Comparison of ENCODE assay signal across 25 cellular contexts in the genomic region with DNA sequence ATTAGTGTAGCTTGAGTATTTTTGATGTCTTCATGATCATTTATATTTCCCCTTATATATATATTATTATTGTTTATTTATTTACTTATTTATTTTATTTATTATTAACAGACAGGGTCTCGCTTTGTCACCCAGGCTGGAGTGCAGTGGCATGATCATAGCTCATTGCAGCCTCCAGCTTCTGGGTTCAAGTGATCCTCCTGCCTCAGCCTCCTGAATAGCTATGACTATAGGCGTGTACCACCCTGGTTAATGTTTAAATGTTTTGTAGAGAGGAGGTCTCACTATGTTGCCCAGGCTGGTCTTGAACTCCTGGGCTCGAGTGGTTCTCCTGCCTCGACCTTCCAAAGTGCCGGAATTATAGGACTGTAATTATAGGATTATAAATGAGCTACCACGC.
"Had no signal": no experiment of that assay in that cellular context is flagged by ENCODE, and none has a peak within 500 bp of the region (broad histone marks: within the 10 kb centered on the region; RNA-seq: fewer than 3 reads in every experiment).

No MANE protein-coding gene starts in this region.

- H3K9me3 ChIP-seq: adrenal gland, body of pancreas, breast epithelium, SJSA1, SK-N-SH had no signal

- H3K9me3 Mint-ChIP-seq: activated CD4-positive, alpha-beta T cell treated with anti-CD3 and anti-CD28 coated beads, Interleukin-2, amount 10 ng/mL, durations not matched to agents 7 days and 5 days; activated naive CD4-positive, alpha-beta T cell treated with anti-CD3 and anti-CD28 coated beads for 36 hours; activated naive CD4-positive, alpha-beta T cell treated with anti-CD3 and anti-CD28 coated beads, Interleukin-2, amount 50 U/mL, for 72 hours; activated T-cell treated with anti-CD3 and anti-CD28 coated beads, Interleukin-2, amount 50 U/mL, for 24 hours; activated T-helper 2 cell treated with anti-CD3 and anti-CD28 coated beads, Interferon-gamma antibody, Interleukin-2, Interleukin-4, amounts not matched to agents 10 μg/mL and 5 μg/mL and 100 μg/mL, durations not matched to agents 14 hours and 24 hours and 36 hours; T-helper 1 cell treated with Interleukin-12 subunit alpha and Interleukin-12 subunit beta and Interleukin-4 antibody, amounts not matched to agents 30 μg/mL and 1 μg/mL, for 36 hours; T-helper 2 cell treated with Interferon-gamma antibody and Interleukin-4, amounts not matched to agents 5 μg/mL and 100 μg/mL, for 36 hours had no signal

- H3K9me2 ChIP-seq: SK-N-SH had no signal

- H3K36me3 ChIP-seq: adrenal gland, breast epithelium, SJSA1 had no signal

- H3K36me3 Mint-ChIP-seq: activated naive CD4-positive, alpha-beta T cell treated with anti-CD3 and anti-CD28 coated beads, Interleukin-2, amount 50 U/mL, for 72 hours had no signal

- H3K27me3 ChIP-seq: adrenal gland, body of pancreas, breast epithelium, SJSA1 had no signal

- FAIRE-seq: astrocyte had no signal

- H3K4me3 Mint-ChIP-seq: activated CD4-positive, alpha-beta T cell treated with anti-CD3 and anti-CD28 coated beads for 36 hours; activated CD4-positive, alpha-beta T cell treated with anti-CD3 and anti-CD28 coated beads, Interleukin-2, amount 10 ng/mL, durations not matched to agents 7 days and 5 days; activated CD8-positive, alpha-beta T cell treated with anti-CD3 and anti-CD28 coated beads, Interleukin-2, amount 10 ng/mL, durations not matched to agents 7 days and 5 days; activated naive CD4-positive, alpha-beta T cell treated with anti-CD3 and anti-CD28 coated beads for 36 hours; activated T-cell treated with anti-CD3 and anti-CD28 coated beads, Interleukin-2, amount 50 U/mL, for 24 hours; T-helper 1 cell treated with Interleukin-12 subunit alpha and Interleukin-12 subunit beta and Interleukin-4 antibody, amounts not matched to agents 30 μg/mL and 1 μg/mL, for 36 hours; T-helper 2 cell treated with Interferon-gamma antibody and Interleukin-4, amounts not matched to agents 5 μg/mL and 100 μg/mL, for 36 hours had no signal

- H3K4me1 ChIP-seq: breast epithelium had no signal

- DNase-seq: activated CD4-positive, alpha-beta T cell treated with anti-CD3 and anti-CD28 coated beads, Interleukin-2, amount 50 U/mL, for 48 hours; activated CD8-positive, alpha-beta T cell treated with anti-CD3 and anti-CD28 coated beads, Interleukin-2, amount 10 ng/mL, durations not matched to agents 7 days and 5 days; activated gamma-delta T cell treated with Interleukin-2 at 50 U/mL for 16 hours; activated T-cell treated with anti-CD3 and anti-CD28 coated beads, Interleukin-2, amount 50 U/mL, for 24 hours; NCI-H1048; NCI-H1105 treated with DMSO at 0.1 percent for 48 hours; NCI-H1694; NCI-H1930; NCI-H2107; NCI-H2171; NCI-H510A; PC-9; SK-N-SH had no signal

- H3K27ac Mint-ChIP-seq: activated CD4-positive, alpha-beta T cell treated with anti-CD3 and anti-CD28 coated beads for 36 hours; activated CD4-positive, alpha-beta T cell treated with anti-CD3 and anti-CD28 coated beads, Interleukin-2, amount 10 ng/mL, durations not matched to agents 7 days and 5 days; activated CD8-positive, alpha-beta T cell treated with anti-CD3 and anti-CD28 coated beads, Interleukin-2, amount 10 ng/mL, durations not matched to agents 7 days and 5 days; activated naive CD4-positive, alpha-beta T cell treated with anti-CD3 and anti-CD28 coated beads for 36 hours; activated naive CD4-positive, alpha-beta T cell treated with anti-CD3 and anti-CD28 coated beads, Interleukin-2, amount 50 U/mL, for 72 hours; activated T-cell treated with anti-CD3 and anti-CD28 coated beads, Interleukin-2, amount 50 U/mL, for 24 hours; activated T-helper 2 cell treated with anti-CD3 and anti-CD28 coated beads, Interferon-gamma antibody, Interleukin-2, Interleukin-4, amounts not matched to agents 10 μg/mL and 5 μg/mL and 100 μg/mL, durations not matched to agents 14 hours and 24 hours and 36 hours; T-helper 1 cell treated with Interleukin-12 subunit alpha and Interleukin-12 subunit beta and Interleukin-4 antibody, amounts not matched to agents 30 μg/mL and 1 μg/mL, for 36 hours; T-helper 2 cell treated with Interferon-gamma antibody and Interleukin-4, amounts not matched to agents 5 μg/mL and 100 μg/mL, for 36 hours had no signal

- H2AFZ ChIP-seq: PC-9 had no signal

- H3K9ac ChIP-seq: SK-N-SH had no signal

- H3K4me2 ChIP-seq: PC-9, SK-N-SH had no signal

- H3K4me3 ChIP-seq: adrenal gland, body of pancreas, breast epithelium, PC-9, SJSA1 had no signal

- H3K27ac ChIP-seq: adrenal gland, body of pancreas, breast epithelium, PC-9, SJSA1 had no signal
